ENCODE assay signal across 2 cellular contexts in the genomic region with DNA sequence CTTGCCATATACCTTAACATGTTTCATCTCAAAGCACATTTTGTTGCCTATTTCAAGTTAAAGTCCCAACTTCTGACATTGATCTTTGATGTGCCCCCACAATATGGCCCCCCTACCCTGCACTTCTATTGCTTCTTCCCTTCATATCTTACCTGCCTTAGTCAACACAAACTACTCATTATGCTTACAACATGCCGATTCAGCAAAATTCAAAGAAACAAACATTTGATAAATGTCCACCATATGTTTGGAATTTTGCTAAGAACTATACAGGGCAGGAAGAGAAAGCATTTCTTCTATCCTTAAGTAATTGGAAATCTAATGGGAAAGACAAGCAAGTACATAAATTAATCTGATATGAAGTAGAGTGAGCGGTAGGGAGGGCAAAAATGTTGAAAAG.
TF ChIP-seq lines count a peak whose summit lies in the region.

No MANE protein-coding gene starts in this region.

TF ChIP-seq in HepG2, 621 proteins besides CTCF, POLR2A, EP300 and RAD21:
- TF ChIP-seq ZNF746 (CRISPR knock-in tag; IDR thresholded peaks at IDR 0.05) (no peak), MAFK (conservative IDR thresholded peaks at IDR 0.05 in 1 of 2, IDR thresholded peaks at IDR 0.05 in 1 of 2; ENCODE audit: low read length in 2 of 2) (peak; percentile 93 to 96), MAFF (IDR thresholded peaks at IDR 0.05; ENCODE audit: low read depth, low read length) (peak; percentile 95)

TF ChIP-seq in K562, 482 proteins besides CTCF, POLR2A, EP300 and RAD21:
- TF ChIP-seq MAFK (IDR thresholded peaks at IDR 0.05; ENCODE audit: low read length): peak; percentile 97
- no peak for TF ChIP-seq MEF2A (IDR thresholded peaks at IDR 0.05; ENCODE audit: control insufficient read depth, low read depth, low read length)
- peak; percentile 95 for TF ChIP-seq C11orf30 (IDR thresholded peaks at IDR 0.05; ENCODE audit: low read depth)
- TF ChIP-seq ZNF449 (CRISPR knock-in tag; IDR thresholded peaks at IDR 0.05): no peak
- TF ChIP-seq RBM14 (IDR thresholded peaks at IDR 0.05; ENCODE audit: borderline replicate concordance, insufficient read depth, low read depth, low read length): no peak
- no peak for TF ChIP-seq CBX2 (IDR thresholded peaks at IDR 0.05; ENCODE audit: insufficient read depth, low read length, poor library complexity, severe bottlenecking)
- TF ChIP-seq ZNF316 (IDR thresholded peaks at IDR 0.05): peak; percentile 98
- no peak for TF ChIP-seq HMG20A (CRISPR knock-in tag; conservative IDR thresholded peaks at IDR 0.05)
- no peak for TF ChIP-seq ZNF3 (CRISPR knock-in tag; IDR thresholded peaks at IDR 0.05)
- TF ChIP-seq RBM25 (IDR thresholded peaks at IDR 0.05; ENCODE audit: low read depth, low read length, severe bottlenecking): no peak
- peak; percentile 96 for TF ChIP-seq MAFF (IDR thresholded peaks at IDR 0.05; ENCODE audit: low read length)
- no peak for TF ChIP-seq ZNF277 (CRISPR knock-in tag; IDR thresholded peaks at IDR 0.05; ENCODE audit: borderline replicate concordance)
- peak; percentile 95 for TF ChIP-seq MAFG (tag; conservative IDR thresholded peaks at IDR 0.05)
